13 cellular contexts compared by ENCODE assay signal in genomic region chr22:21876486-21877176, GRCh38. TPM values are rescaled to one million over a fixed set of nuclear protein-coding genes. Genes with fewer than 3 reads are reported as not detected.
DNase-seq lines count a peak whose midpoint lies in the region; ATAC-seq and TF ChIP-seq lines count a peak whose summit lies in the region.
"Had no signal": no experiment of that assay in that cellular context is flagged by ENCODE, and none has a peak within 500 bp of the region (broad histone marks: within the 10 kb centered on the region; RNA-seq: fewer than 3 reads in every experiment).

No MANE protein-coding gene starts in this region.

- peaks cover 26% of the 10 kb centered on the region for H3K4me1 Mint-ChIP-seq in dendritic cell treated with granulocyte-macrophage colony-stimulating factor and Interleukin-4, amounts not matched to agents 40 ng/mL and 50 ng/mL, for 4 days (ENCODE audit: low read depth)
- H3K4me1 Mint-ChIP-seq: neural progenitor cell had no signal

- no peaks in the 10 kb centered on the region for H3K36me3 Mint-ChIP-seq in dendritic cell treated with granulocyte-macrophage colony-stimulating factor and Interleukin-4, amounts not matched to agents 40 ng/mL and 50 ng/mL, for 4 days (ENCODE audit: low read depth)
- H3K36me3 Mint-ChIP-seq: neural progenitor cell had no signal

- TF ChIP-seq EP300 in SK-N-SH (IDR thresholded peaks at IDR 0.05; ENCODE audit: borderline replicate concordance in 1 of 2, low read depth in 1 of 2, low read length in 1 of 2): 0 out of 4 replicates have a peak, but pooled peaks of 1 of the 2 experiments have one; percentile 22

- no peak for ATAC-seq in GM18519 (IDR thresholded peaks at IDR 0.05; ENCODE audit: low FRiP score, unreplicated experiment)
- ATAC-seq: gastrocnemius medialis had no signal

- no peaks in the 10 kb centered on the region for H3K9me3 Mint-ChIP-seq in dendritic cell treated with granulocyte-macrophage colony-stimulating factor and Interleukin-4, amounts not matched to agents 40 ng/mL and 50 ng/mL, for 4 days

- DNase-seq in activated CD8-positive, alpha-beta memory T cell treated with anti-CD3 and anti-CD28 coated beads for 24 hours: peak; percentile 60
- DNase-seq in activated CD8-positive, alpha-beta memory T cell treated with anti-CD3 and anti-CD28 coated beads, Interleukin-2, amount 50 U/mL, for 4 hours: no peak
- DNase-seq in SK-N-SH (peak; percentile 48), globus pallidus (ENCODE audit: low spot score) (no peak), A172 (ENCODE audit: low spot score) (no peak)
- peak; percentile 54 for DNase-seq in stimulated activated CD8-positive, alpha-beta memory T cell treated with anti-CD3 and anti-CD28 coated beads, Interleukin-4, amount 100 ng/mL, for 48 hours
- DNase-seq: gastrocnemius medialis, NCI-H526 treated with DMSO at 0.1 percent for 48 hours, testis had no signal

- intact Hi-C loops in dendritic cell treated with granulocyte-macrophage colony-stimulating factor and Interleukin-4, amounts not matched to agents 40 ng/mL and 50 ng/mL, for 4 days (cut with micrococcal nuclease): no loop called here

- H2AFZ ChIP-seq in SK-N-SH (ENCODE audit: low read depth): 0 out of 2 replicates have a peak overlapping the region, but pooled peaks have one; percentile 3
- H2AFZ ChIP-seq: neural progenitor cell had no signal

- no peak for TF ChIP-seq CTCF in SK-N-SH (IDR thresholded peaks at IDR 0.05)

- no peaks in the 10 kb centered on the region for H3K36me3 ChIP-seq in SK-N-SH (replicated peaks in 1 of 2; ENCODE audit: control insufficient read depth in 1 of 2, insufficient read depth in 2 of 2, low read length in 1 of 2)
- H3K36me3 ChIP-seq: BLaER1, gastrocnemius medialis, neural progenitor cell had no signal

- H3K4me3 ChIP-seq in SK-N-SH (ENCODE audit: low read depth in 2 of 2, low read length in 1 of 2): peak overlapping the region in 1 of 2 experiments; percentile 4; a peak in 1 of 4 replicates
- H3K4me3 ChIP-seq: BLaER1, gastrocnemius medialis, neural progenitor cell, testis had no signal

- H3K9me3 ChIP-seq in SK-N-SH: no peaks in the 10 kb centered on the region
- H3K9me3 ChIP-seq: BLaER1, gastrocnemius medialis, testis had no signal

- peak overlapping the region in 1 of 2 experiments; percentile 73; a peak in 2 of 4 replicates for H3K27ac ChIP-seq in SK-N-SH (ENCODE audit: low read depth in 2 of 2, low read length in 1 of 2)
- H3K27ac ChIP-seq: BLaER1, gastrocnemius medialis, neural progenitor cell, testis had no signal

- POLR2A ChIA-PET in SK-N-SH (lab: Yijun Ruan, JAX): interaction anchor here (0.6 kb wide), 1 partner anchor 40 kb away, joined by 3 read pairs; no protein-coding TSS in a partner anchor

- no peaks in the 10 kb centered on the region for H4K20me1 ChIP-seq in SK-N-SH (ENCODE audit: insufficient read depth)
- H4K20me1 ChIP-seq: BLaER1 had no signal

- TF ChIP-seq RAD21 in SK-N-SH (IDR thresholded peaks at IDR 0.05; ENCODE audit: low read length): no peak

- CTCF ChIA-PET in SK-N-SH (lab: Yijun Ruan, JAX): interaction anchor here (1.0 to 1.4 kb wide), 4 partner anchors 9 to 71 kb away, joined by 3 to 5 read pairs (median 4); partner anchors contain the start of gene MAPK1

- peak overlapping the region; percentile 17; the same call in 1 of the 2 replicates for H3K9ac ChIP-seq in SK-N-SH
- H3K9ac ChIP-seq: BLaER1, neural progenitor cell had no signal

- 21% methylated on average over 4 of the region's 4 CpGs for WGBS in SK-N-SH (ENCODE audit: low lambda C conversion rate)

- peaks cover 0 to 2% of the 10 kb centered on the region in 2 experiments; a peak in 1 of 4 replicates for H3K4me1 ChIP-seq in SK-N-SH (ENCODE audit: control insufficient read depth in 1 of 2, insufficient read depth in 2 of 2, low read depth in 1 of 2, low read length in 1 of 2)
- H3K4me1 ChIP-seq: gastrocnemius medialis, neural progenitor cell, testis had no signal

- H3K4me3 Mint-ChIP-seq in dendritic cell treated with granulocyte-macrophage colony-stimulating factor and Interleukin-4, amounts not matched to agents 40 ng/mL and 50 ng/mL, for 4 days: peak overlapping the region; percentile 19
- H3K4me3 Mint-ChIP-seq: neural progenitor cell had no signal

- H3K79me2 ChIP-seq in SK-N-SH (ENCODE audit: insufficient read depth): no peaks in the 10 kb centered on the region

- peak overlapping the region; percentile 45; the same call in 1 of the 2 replicates for H3K4me2 ChIP-seq in SK-N-SH
- H3K4me2 ChIP-seq: BLaER1, neural progenitor cell had no signal

- no peaks in the 10 kb centered on the region for H3K9me2 ChIP-seq in SK-N-SH

- peaks cover 3% of the 10 kb centered on the region for H3K27me3 Mint-ChIP-seq in dendritic cell treated with granulocyte-macrophage colony-stimulating factor and Interleukin-4, amounts not matched to agents 40 ng/mL and 50 ng/mL, for 4 days

- peak overlapping the region; percentile 82 for H3K27ac Mint-ChIP-seq in dendritic cell treated with granulocyte-macrophage colony-stimulating factor and Interleukin-4, amounts not matched to agents 40 ng/mL and 50 ng/mL, for 4 days
- H3K27ac Mint-ChIP-seq: neural progenitor cell had no signal

- peaks cover 4% of the 10 kb centered on the region for H3F3A ChIP-seq in SK-N-SH (replicated peaks; ENCODE audit: insufficient read depth)

- no peaks in the 10 kb centered on the region for H3K27me3 ChIP-seq in SK-N-SH (ENCODE audit: insufficient read depth)
- H3K27me3 ChIP-seq: BLaER1, gastrocnemius medialis, neural progenitor cell, testis had no signal

TF ChIP-seq in SK-N-SH, 30 proteins besides CTCF, POLR2A, EP300 and RAD21:
- peak; percentile 45; the same call in 1 of the 2 replicates for TF ChIP-seq GATA2 (CRISPR knock-in tag; IDR thresholded peaks at IDR 0.05)
- peak; percentile 66 for TF ChIP-seq PBX3 (IDR thresholded peaks at IDR 0.05)
- peak; percentile 83; the same call in 1 of the 2 replicates for TF ChIP-seq USF1 (IDR thresholded peaks at IDR 0.05; ENCODE audit: borderline replicate concordance, low read depth)
- no peak for TF ChIP-seq USF2 (IDR thresholded peaks at IDR 0.05; ENCODE audit: borderline replicate concordance, low read depth, low read length)
- 0 out of 2 replicates have a peak, but pooled peaks have one; percentile 15 for TF ChIP-seq FOSL2 (IDR thresholded peaks at IDR 0.05; ENCODE audit: borderline replicate concordance, low read depth)
- TF ChIP-seq ZBTB33 (IDR thresholded peaks at IDR 0.05; ENCODE audit: borderline replicate concordance, low read depth): no peak
- peak; percentile 46; the same call in 1 of the 2 replicates for TF ChIP-seq JUND (IDR thresholded peaks at IDR 0.05)
- TF ChIP-seq TCF12 (IDR thresholded peaks at IDR 0.05): peak; percentile 24; the same call in 1 of the 2 replicates
- peak; percentile 40; the same call in 1 of the 2 replicates for TF ChIP-seq NFIC (IDR thresholded peaks at IDR 0.05; ENCODE audit: borderline replicate concordance)
- TF ChIP-seq EZH2phosphoT487 (IDR thresholded peaks at IDR 0.05; ENCODE audit: borderline replicate concordance, low read depth): no peak
- no peak for TF ChIP-seq MXI1 (IDR thresholded peaks at IDR 0.05; ENCODE audit: low read depth, low read length)

RNA-seq across cellular contexts. Expression of gene MAPK1, which starts 9.2 kb away (rescaled TPM):
- polyA plus RNA-seq in SK-N-SH (2012; rRNA removed): 25.6 and 34.8 TPM in 2 replicates
- 27.8 and 32.0 TPM in 2 replicates for polyA plus RNA-seq in SK-N-SH (2012; cell fraction: cytosol; rRNA removed)
- polyA plus RNA-seq in SK-N-SH (2012; cell fraction: nucleus; rRNA removed): 19.0 and 34.6 TPM in 2 replicates
- 40.6 and 41.2 TPM in 2 replicates for total RNA-seq in A172 (2014; rRNA removed; shearing (Covaris generic))

Comparison
In these comparisons a context has a peak if more than half of its experiments do, and no peak if none do; other contexts are left out.
1. DNase-seq: peak in activated CD8-positive, alpha-beta memory T cell treated with anti-CD3 and anti-CD28 coated beads for 24 hours (single experiment), SK-N-SH (single experiment) and stimulated activated CD8-positive, alpha-beta memory T cell treated with anti-CD3 and anti-CD28 coated beads, Interleukin-4, amount 100 ng/mL, for 48 hours (single experiment); none in activated CD8-positive, alpha-beta memory T cell treated with anti-CD3 and anti-CD28 coated beads, Interleukin-2, amount 50 U/mL, for 4 hours (single experiment), globus pallidus (single experiment) and A172 (single experiment).